In genomic region chr15:67149859-67150824, GRCh38 we compare ENCODE assay signal across 8 cellular contexts.
DNase-seq lines count a peak whose midpoint lies in the region; ATAC-seq, FAIRE-seq and TF ChIP-seq lines count a peak whose summit lies in the region.

No MANE protein-coding gene starts in this region.

- ATAC-seq in pancreas (peak; percentile 74 to 82 (median 80)), GM18502 (IDR thresholded peaks at IDR 0.05; ENCODE audit: poor library complexity, unreplicated experiment) (no peak), HG02973 (IDR thresholded peaks at IDR 0.05; ENCODE audit: unreplicated experiment) (no peak)

- intact Hi-C loops in pancreas (cut with DNase I), result no loop called here

- peaks cover 82% of the 10 kb centered on the region for H3K4me1 Mint-ChIP-seq in activated T-cell treated with anti-CD3 and anti-CD28 coated beads, Interleukin-2, amount 50 U/mL, for 24 hours (ENCODE audit: low read depth)

- H3K4me3 Mint-ChIP-seq in activated T-cell treated with anti-CD3 and anti-CD28 coated beads, Interleukin-2, amount 50 U/mL, for 24 hours, result peak overlapping the region; percentile 69

- H3K36me3 ChIP-seq in pancreas, result no peaks in the 10 kb centered on the region

- peak overlapping the region; percentile 93 for H3K27ac Mint-ChIP-seq in activated T-cell treated with anti-CD3 and anti-CD28 coated beads, Interleukin-2, amount 50 U/mL, for 24 hours

- FAIRE-seq in pancreas (lab: Jason Lieb, UNC) (no peak), GM19239 (lab: Jason Lieb, UNC) (no peak)

- H3K9me3 ChIP-seq in pancreas, result no peaks in the 10 kb centered on the region

- no peaks in the 10 kb centered on the region for H3K9me3 Mint-ChIP-seq in activated T-cell treated with anti-CD3 and anti-CD28 coated beads, Interleukin-2, amount 50 U/mL, for 24 hours

- peaks cover 21% of the 10 kb centered on the region for H3K36me3 Mint-ChIP-seq in activated T-cell treated with anti-CD3 and anti-CD28 coated beads, Interleukin-2, amount 50 U/mL, for 24 hours (ENCODE audit: low read depth)

- 34 to 37% methylated on average over 16 of the region's 16 CpGs for WGBS in pancreas, 2 donors

- no peak for TF ChIP-seq CTCF in fibroblast of villous mesenchyme (IDR thresholded peaks at IDR 0.05; ENCODE audit: insufficient read depth, low read depth, low read length)
- TF ChIP-seq CTCF in pancreas (IDR thresholded peaks at IDR 0.05), result no peak

- H3K27me3 Mint-ChIP-seq in activated T-cell treated with anti-CD3 and anti-CD28 coated beads, Interleukin-2, amount 50 U/mL, for 24 hours, result no peaks in the 10 kb centered on the region

- no peaks in the 10 kb centered on the region for H3K27me3 ChIP-seq in pancreas

- H3K4me1 ChIP-seq in pancreas, result peaks cover 20 to 70% (median 44%) of the 10 kb centered on the region in 3 donors

- peak overlapping the region; percentile 35 to 80 (median 59) for H3K27ac ChIP-seq in pancreas

- H3K4me3 ChIP-seq in fibroblast of villous mesenchyme (ENCODE audit: low read depth, low read length), result peak overlapping the region; percentile 35
- no peak overlapping the region for H3K4me3 ChIP-seq in pancreas

- DNase-seq in EH (ENCODE audit: low read depth) (peak; percentile 100), MV-4-11 (lab: John Stamatoyannopoulos, UW) (peak; percentile 74), fibroblast of villous mesenchyme (ENCODE audit: low read depth) (peak; percentile 99), pancreas (peak in 4 of 6 donors; percentile 62 to 74 (median 70)), GM19239 (ENCODE audit: insufficient read length, low spot score) (no peak)
- peak; percentile 70 for DNase-seq in activated T-cell treated with anti-CD3 and anti-CD28 coated beads, Interleukin-2, amount 50 U/mL, for 24 hours

Comparison
In these comparisons a context has a peak if more than half of its experiments do, and no peak if none do; other contexts are left out.
1. ATAC-seq: peak in pancreas (4 of 4); none in GM18502 (single experiment) and HG02973 (single experiment).